ENCODE assay signal across 18 cellular contexts in genomic region chr6:156905801-156906200, GRCh38.
"Had no signal": no experiment of that assay in that cellular context is flagged by ENCODE, and none has a peak within 500 bp of the region (broad histone marks: within the 10 kb centered on the region; RNA-seq: fewer than 3 reads in every experiment).

No MANE protein-coding gene starts in this region.

- ATAC-seq: left cardiac atrium; stimulated activated naive CD8-positive, alpha-beta T cell treated with anti-CD3 and anti-CD28 coated beads, Interleukin-15, amount 100 ng/mL, for 72 hours; T-cell had no signal

- H3K27ac Mint-ChIP-seq: activated CD4-positive, alpha-beta T cell treated with anti-CD3 and anti-CD28 coated beads, Interleukin-2, amount 10 ng/mL, durations not matched to agents 7 days and 5 days; neural progenitor cell; stimulated activated naive CD8-positive, alpha-beta T cell treated with anti-CD3 and anti-CD28 coated beads, Interleukin-15, amount 100 ng/mL, for 72 hours had no signal

- H3K9me3 Mint-ChIP-seq: activated CD4-positive, alpha-beta T cell treated with anti-CD3 and anti-CD28 coated beads, Interleukin-2, amount 10 ng/mL, durations not matched to agents 7 days and 5 days; neural progenitor cell; stimulated activated naive CD8-positive, alpha-beta T cell treated with anti-CD3 and anti-CD28 coated beads, Interleukin-15, amount 100 ng/mL, for 72 hours; T-cell had no signal

- H3K4me3 Mint-ChIP-seq: activated CD4-positive, alpha-beta T cell treated with anti-CD3 and anti-CD28 coated beads, Interleukin-2, amount 10 ng/mL, durations not matched to agents 7 days and 5 days; neural progenitor cell; stimulated activated naive CD8-positive, alpha-beta T cell treated with anti-CD3 and anti-CD28 coated beads, Interleukin-15, amount 100 ng/mL, for 72 hours; T-cell had no signal

- H3K27me3 Mint-ChIP-seq: activated CD4-positive, alpha-beta T cell treated with anti-CD3 and anti-CD28 coated beads, Interleukin-2, amount 10 ng/mL, durations not matched to agents 7 days and 5 days; stimulated activated naive CD8-positive, alpha-beta T cell treated with anti-CD3 and anti-CD28 coated beads, Interleukin-15, amount 100 ng/mL, for 72 hours; T-cell had no signal

- DNase-seq: activated CD4-positive, alpha-beta T cell treated with anti-CD3 and anti-CD28 coated beads, Interleukin-2, amount 10 ng/mL, durations not matched to agents 7 days and 5 days; activated CD4-positive, CD25-positive, alpha-beta regulatory T cell; activated CD8-positive, alpha-beta memory T cell treated with anti-CD3 and anti-CD28 coated beads for 24 hours; activated gamma-delta T cell; aorta; dorsolateral prefrontal cortex; esophagus squamous epithelium; foreskin fibroblast; left cardiac atrium; mammary epithelial cell; pancreas; retina; stimulated activated CD4-positive, alpha-beta T cell treated with anti-CD3 and anti-CD28 coated beads, Interleukin-4, amount 100 ng/mL, for 1 hour; stimulated activated CD8-positive, alpha-beta memory T cell treated with anti-CD3 and anti-CD28 coated beads, Interleukin-4, amount 100 ng/mL, for 48 hours; stimulated activated naive CD8-positive, alpha-beta T cell treated with anti-CD3 and anti-CD28 coated beads, Interleukin-15, amount 100 ng/mL, for 72 hours; T-cell; testis had no signal
